9 cellular contexts compared by ENCODE assay signal in the genomic region with DNA sequence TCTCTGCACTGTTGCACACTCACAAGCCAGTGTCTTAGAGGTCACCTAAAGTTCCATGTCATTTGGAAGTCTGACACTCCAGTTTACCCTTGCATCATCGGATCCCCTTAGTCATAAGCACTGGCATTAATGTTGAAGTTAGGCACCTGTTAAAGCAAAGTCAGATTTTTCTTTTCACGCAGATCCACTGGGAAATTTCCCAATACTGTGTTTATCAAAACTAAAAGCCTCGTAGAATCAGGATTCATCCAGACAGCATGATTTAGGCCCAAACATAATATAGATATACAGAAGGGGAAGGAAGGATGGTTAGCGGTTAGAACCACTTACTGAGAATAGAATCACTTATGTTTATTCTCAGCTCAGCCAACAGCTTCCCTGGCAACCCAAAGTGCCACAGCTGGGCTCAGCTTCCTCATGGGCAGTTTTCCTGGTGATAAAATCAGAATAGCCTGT. TPM values are rescaled to one million over a fixed set of nuclear protein-coding genes. Genes with fewer than 3 reads are reported as not detected.
A peak's percentile ranks its signal among the peaks of the same experiment; 100 is the strongest.
DNase-seq lines count a peak whose midpoint lies in the region; ATAC-seq and TF ChIP-seq lines count a peak whose summit lies in the region.
"Had no signal": no experiment of that assay in that cellular context is flagged by ENCODE, and none has a peak within 500 bp of the region (broad histone marks: within the 10 kb centered on the region; RNA-seq: fewer than 3 reads in every experiment).

No MANE protein-coding gene starts in this region.

- H3K4me3 ChIP-seq in esophagus squamous epithelium = no peak overlapping the region

- no peak for TF ChIP-seq CTCF in WTC11 (IDR thresholded peaks at IDR 0.05)
- no peak for TF ChIP-seq CTCF in esophagus squamous epithelium (IDR thresholded peaks at IDR 0.05)
- no peak for TF ChIP-seq CTCF in GM20000 (IDR thresholded peaks at IDR 0.05; ENCODE audit: extremely low read depth, missing control alignments)

- H3K27me3 ChIP-seq in esophagus squamous epithelium = no peaks in the 10 kb centered on the region

- H3K27ac ChIP-seq in esophagus squamous epithelium = no peak overlapping the region

- H3K27me3 Mint-ChIP-seq in WTC11 (ENCODE audit: low read depth) = no peaks in the 10 kb centered on the region
- H3K27me3 Mint-ChIP-seq in natural killer cell treated with Interleukin-12 subunit alpha and Interleukin-12 subunit beta and Interleukin-15 and Interleukin-18, amount 100 ng/mL, for 72 hours = no peaks in the 10 kb centered on the region

- intact Hi-C loops in esophagus squamous epithelium (cut with DNase I) = no loop called here

- TF ChIP-seq POLR2A in esophagus squamous epithelium (IDR thresholded peaks at IDR 0.05) = no peak

- H3K9me3 Mint-ChIP-seq in WTC11 = no peaks in the 10 kb centered on the region
- no peaks in the 10 kb centered on the region for H3K9me3 Mint-ChIP-seq in natural killer cell treated with Interleukin-12 subunit alpha and Interleukin-12 subunit beta and Interleukin-15 and Interleukin-18, amount 100 ng/mL, for 72 hours

- 21 to 27% methylated on average over 4 of the region's 4 CpGs for WGBS in esophagus squamous epithelium, 2 donors

- no peaks in the 10 kb centered on the region for H3K36me3 Mint-ChIP-seq in WTC11
- H3K36me3 Mint-ChIP-seq in natural killer cell treated with Interleukin-12 subunit alpha and Interleukin-12 subunit beta and Interleukin-15 and Interleukin-18, amount 100 ng/mL, for 72 hours = no peaks in the 10 kb centered on the region

- CTCF ChIA-PET in WTC11 (lab: Charles Lee) = interaction anchor here (1.7 to 2.7 kb wide), 2 partner anchors 11 to 53 kb away, joined by 4 to 11 read pairs; no protein-coding TSS in a partner anchor

- H3K4me1 Mint-ChIP-seq in WTC11 = no peaks in the 10 kb centered on the region
- H3K4me1 Mint-ChIP-seq in natural killer cell treated with Interleukin-12 subunit alpha and Interleukin-12 subunit beta and Interleukin-15 and Interleukin-18, amount 100 ng/mL, for 72 hours (ENCODE audit: low read depth in 2 of 2) = peaks cover 9% of the 10 kb centered on the region in 2 donors

- H3K4me3 Mint-ChIP-seq in WTC11 = no peak overlapping the region
- no peak overlapping the region for H3K4me3 Mint-ChIP-seq in natural killer cell treated with Interleukin-12 subunit alpha and Interleukin-12 subunit beta and Interleukin-15 and Interleukin-18, amount 100 ng/mL, for 72 hours

- H3K27ac Mint-ChIP-seq in WTC11 = peak overlapping the region; percentile 55; the same call in 1 of the 2 replicates
- peak overlapping the region; percentile 14 to 36 for H3K27ac Mint-ChIP-seq in natural killer cell treated with Interleukin-12 subunit alpha and Interleukin-12 subunit beta and Interleukin-15 and Interleukin-18, amount 100 ng/mL, for 72 hours

- POLR2A ChIA-PET in WTC11 (lab: Charles Lee) = no interaction called here

- no peaks in the 10 kb centered on the region for H3K9me3 ChIP-seq in esophagus squamous epithelium

- no peak for DNase-seq in WTC11 (ENCODE audit: low spot score)
- no peak for DNase-seq in natural killer cell treated with Interleukin-12 subunit alpha and Interleukin-12 subunit beta and Interleukin-15 and Interleukin-18, amount 100 ng/mL, for 72 hours (ENCODE audit: low spot score)
- DNase-seq in esophagus squamous epithelium (lab: John Stamatoyannopoulos, UW) = no peak
- DNase-seq in GM19240 (ENCODE audit: insufficient read length, low spot score) = no peak
- DNase-seq in GM20000 (ENCODE audit: low spot score) = no peak
- DNase-seq: NCI-H1105 treated with DMSO at 0.1 percent for 48 hours had no signal

- peak; percentile 58 for ATAC-seq in GM21390 (IDR thresholded peaks at IDR 0.05; ENCODE audit: unreplicated experiment)
- peak; percentile 68 for ATAC-seq in HG03442 (IDR thresholded peaks at IDR 0.05; ENCODE audit: unreplicated experiment)
- ATAC-seq in WTC11 = no peak
- no peak for ATAC-seq in natural killer cell treated with Interleukin-12 subunit alpha and Interleukin-12 subunit beta and Interleukin-15 and Interleukin-18, amount 100 ng/mL, for 72 hours
- ATAC-seq in HG03139 (IDR thresholded peaks at IDR 0.05; ENCODE audit: unreplicated experiment) = no peak

- peaks cover 0 to 18% (median 7%) of the 10 kb centered on the region in 3 donors for H3K4me1 ChIP-seq in esophagus squamous epithelium

- no peaks in the 10 kb centered on the region for H3K36me3 ChIP-seq in esophagus squamous epithelium

TF ChIP-seq in WTC11, 78 proteins besides CTCF, POLR2A, EP300 and RAD21:
- TF ChIP-seq, protein P1, sequence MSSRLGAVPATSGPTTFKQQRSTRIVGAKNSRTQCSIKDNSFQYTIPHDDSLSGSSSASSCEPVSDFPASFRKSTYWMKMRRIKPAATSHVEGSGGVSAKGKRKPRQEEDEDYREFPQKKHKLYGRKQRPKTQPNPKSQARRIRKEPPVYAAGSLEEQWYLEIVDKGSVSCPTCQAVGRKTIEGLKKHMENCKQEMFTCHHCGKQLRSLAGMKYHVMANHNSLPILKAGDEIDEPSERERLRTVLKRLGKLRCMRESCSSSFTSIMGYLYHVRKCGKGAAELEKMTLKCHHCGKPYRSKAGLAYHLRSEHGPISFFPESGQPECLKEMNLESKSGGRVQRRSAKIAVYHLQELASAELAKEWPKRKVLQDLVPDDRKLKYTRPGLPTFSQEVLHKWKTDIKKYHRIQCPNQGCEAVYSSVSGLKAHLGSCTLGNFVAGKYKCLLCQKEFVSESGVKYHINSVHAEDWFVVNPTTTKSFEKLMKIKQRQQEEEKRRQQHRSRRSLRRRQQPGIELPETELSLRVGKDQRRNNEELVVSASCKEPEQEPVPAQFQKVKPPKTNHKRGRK (CRISPR knock-in tag; IDR thresholded peaks at IDR 0.05; ENCODE audit: borderline replicate concordance) = no peak
- TF ChIP-seq SOX15 (CRISPR knock-in tag; IDR thresholded peaks at IDR 0.05) (no peak), IRF2 (CRISPR knock-in tag; IDR thresholded peaks at IDR 0.05; ENCODE audit: borderline replicate concordance, low read depth) (no peak), RELA (CRISPR knock-in tag; IDR thresholded peaks at IDR 0.05; ENCODE audit: borderline replicate concordance) (no peak), SMAD3 (CRISPR knock-in tag; IDR thresholded peaks at IDR 0.05; ENCODE audit: borderline replicate concordance) (no peak), TEAD1 (CRISPR knock-in tag; IDR thresholded peaks at IDR 0.05) (no peak), NR3C1 (CRISPR knock-in tag; conservative IDR thresholded peaks at IDR 0.05; ENCODE audit: low read depth) (no peak)
- TF ChIP-seq, protein P2, sequence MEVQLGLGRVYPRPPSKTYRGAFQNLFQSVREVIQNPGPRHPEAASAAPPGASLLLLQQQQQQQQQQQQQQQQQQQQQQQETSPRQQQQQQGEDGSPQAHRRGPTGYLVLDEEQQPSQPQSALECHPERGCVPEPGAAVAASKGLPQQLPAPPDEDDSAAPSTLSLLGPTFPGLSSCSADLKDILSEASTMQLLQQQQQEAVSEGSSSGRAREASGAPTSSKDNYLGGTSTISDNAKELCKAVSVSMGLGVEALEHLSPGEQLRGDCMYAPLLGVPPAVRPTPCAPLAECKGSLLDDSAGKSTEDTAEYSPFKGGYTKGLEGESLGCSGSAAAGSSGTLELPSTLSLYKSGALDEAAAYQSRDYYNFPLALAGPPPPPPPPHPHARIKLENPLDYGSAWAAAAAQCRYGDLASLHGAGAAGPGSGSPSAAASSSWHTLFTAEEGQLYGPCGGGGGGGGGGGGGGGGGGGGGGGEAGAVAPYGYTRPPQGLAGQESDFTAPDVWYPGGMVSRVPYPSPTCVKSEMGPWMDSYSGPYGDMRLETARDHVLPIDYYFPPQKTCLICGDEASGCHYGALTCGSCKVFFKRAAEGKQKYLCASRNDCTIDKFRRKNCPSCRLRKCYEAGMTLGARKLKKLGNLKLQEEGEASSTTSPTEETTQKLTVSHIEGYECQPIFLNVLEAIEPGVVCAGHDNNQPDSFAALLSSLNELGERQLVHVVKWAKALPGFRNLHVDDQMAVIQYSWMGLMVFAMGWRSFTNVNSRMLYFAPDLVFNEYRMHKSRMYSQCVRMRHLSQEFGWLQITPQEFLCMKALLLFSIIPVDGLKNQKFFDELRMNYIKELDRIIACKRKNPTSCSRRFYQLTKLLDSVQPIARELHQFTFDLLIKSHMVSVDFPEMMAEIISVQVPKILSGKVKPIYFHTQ (CRISPR knock-in tag; IDR thresholded peaks at IDR 0.05) = no peak
- TF ChIP-seq, protein P3, sequence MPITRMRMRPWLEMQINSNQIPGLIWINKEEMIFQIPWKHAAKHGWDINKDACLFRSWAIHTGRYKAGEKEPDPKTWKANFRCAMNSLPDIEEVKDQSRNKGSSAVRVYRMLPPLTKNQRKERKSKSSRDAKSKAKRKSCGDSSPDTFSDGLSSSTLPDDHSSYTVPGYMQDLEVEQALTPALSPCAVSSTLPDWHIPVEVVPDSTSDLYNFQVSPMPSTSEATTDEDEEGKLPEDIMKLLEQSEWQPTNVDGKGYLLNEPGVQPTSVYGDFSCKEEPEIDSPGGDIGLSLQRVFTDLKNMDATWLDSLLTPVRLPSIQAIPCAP (CRISPR knock-in tag; IDR thresholded peaks at IDR 0.05) = no peak

RNA-seq across cellular contexts. Expression of a gene that starts 30.1 kb away (rescaled TPM):
- total RNA-seq in WTC11 (2021) (54.3 to 59.1 TPM (median 56.4 TPM) in 3 replicates), esophagus squamous epithelium (10 to 100 TPM; 37.8 to 59.8 (median 47.0) TPM)
- total RNA-seq in natural killer cell treated with Interleukin-12 subunit alpha and Interleukin-12 subunit beta and Interleukin-15 and Interleukin-18, amount 100 ng/mL, for 72 hours = 10 to 100 TPM; 65.5 to 72.6 TPM

Comparison
In these comparisons a context has a peak if more than half of its experiments do, and no peak if none do; other contexts are left out.
1. ATAC-seq: peak in GM21390 (single experiment) and HG03442 (single experiment); none in WTC11 (single experiment), natural killer cell treated with Interleukin-12 subunit alpha and Interleukin-12 subunit beta and Interleukin-15 and Interleukin-18, amount 100 ng/mL, for 72 hours (0 of 2) and HG03139 (single experiment).